13 cellular contexts compared by ENCODE assay signal in genomic region chr10:43176271-43176670, GRCh38. TPM values are rescaled to one million over a fixed set of nuclear protein-coding genes. Genes with fewer than 3 reads are reported as not detected.
DNase-seq lines count a peak whose midpoint lies in the region; ATAC-seq and TF ChIP-seq lines count a peak whose summit lies in the region.
"Had no signal": no experiment of that assay in that cellular context is flagged by ENCODE, and none has a peak within 500 bp of the region (broad histone marks: within the 10 kb centered on the region; RNA-seq: fewer than 3 reads in every experiment).

No MANE protein-coding gene starts in this region.

- H3K27ac Mint-ChIP-seq in CD4-positive, CD25-positive, alpha-beta regulatory T cell = peak overlapping the region in 2 of 3 donors; percentile 24 to 36
- H3K27ac Mint-ChIP-seq in immature natural killer cell (peak overlapping the region in 4 of 6 donors; percentile 43 to 64 (median 58)), nephron progenitor cell (peak overlapping the region; percentile 41)
- H3K27ac Mint-ChIP-seq: HFFc6 had no signal

- H3K4me1 ChIP-seq in CD4-positive, CD25-positive, alpha-beta regulatory T cell (ENCODE audit: control insufficient read depth, insufficient read depth, low read length, poor library complexity, severe bottlenecking) = peaks cover 3% of the 10 kb centered on the region
- H3K4me1 ChIP-seq in mesendoderm (ENCODE audit: control insufficient read depth, low read depth, low read length) = no peaks in the 10 kb centered on the region

- H3K4me1 Mint-ChIP-seq in CD4-positive, CD25-positive, alpha-beta regulatory T cell = peaks cover 17 to 27% (median 23%) of the 10 kb centered on the region in 4 donors
- H3K4me1 Mint-ChIP-seq in immature natural killer cell = peaks cover 27 to 55% of the 10 kb centered on the region in 2 donors
- H3K4me1 Mint-ChIP-seq in nephron progenitor cell = no peaks in the 10 kb centered on the region

- no peaks in the 10 kb centered on the region for H3K79me2 ChIP-seq in mesendoderm (ENCODE audit: control insufficient read depth, insufficient read depth, low read length)

- no peak overlapping the region for H3K4me2 ChIP-seq in mesendoderm (ENCODE audit: low read length)

- H3K4me3 Mint-ChIP-seq in CD4-positive, CD25-positive, alpha-beta regulatory T cell = no peak overlapping the region
- H3K4me3 Mint-ChIP-seq in immature natural killer cell (no peak overlapping the region), nephron progenitor cell (no peak overlapping the region)
- H3K4me3 Mint-ChIP-seq: HFFc6 had no signal

- no CpG with 5 or more reads among the region's 3 CpGs for WGBS in mesendoderm (ENCODE audit: extremely low coverage, insufficient coverage, low lambda C conversion rate)

- DNase-seq in ACHN (peak; percentile 34), immature natural killer cell (no peak), nephron progenitor cell (no peak), GM10266 (ENCODE audit: extremely low spot score) (no peak), mesendoderm (no peak), KG1 (lab: John Stamatoyannopoulos, UW) (no peak)
- DNase-seq in CD4-positive, CD25-positive, alpha-beta regulatory T cell = no peak
- DNase-seq: Calu3, DMS 273 treated with DMSO at 0.1 percent for 48 hours, HCEC 1CT, HFFc6 had no signal

- H3K18ac ChIP-seq in mesendoderm (ENCODE audit: low read length) = no peak overlapping the region

- ATAC-seq in CD4-positive, CD25-positive, alpha-beta regulatory T cell (ENCODE audit: low read depth in 2 of 2) = no peak
- ATAC-seq: GM12878, HepG2 had no signal

- H3K27ac ChIP-seq in CD4-positive, CD25-positive, alpha-beta regulatory T cell (ENCODE audit: insufficient read depth, low read length, poor library complexity, severe bottlenecking) = no peak overlapping the region
- H3K27ac ChIP-seq in mesendoderm (ENCODE audit: low read depth, low read length) = no peak overlapping the region

- H3K79me1 ChIP-seq in mesendoderm (ENCODE audit: low read length) = no peaks in the 10 kb centered on the region

- H3K27me3 ChIP-seq in CD4-positive, CD25-positive, alpha-beta regulatory T cell (ENCODE audit: control insufficient read depth, insufficient read depth, low read length) = no peaks in the 10 kb centered on the region
- no peaks in the 10 kb centered on the region for H3K27me3 ChIP-seq in mesendoderm (ENCODE audit: insufficient read depth, low read length, poor library complexity)

- peaks cover 4 to 5% of the 10 kb centered on the region in 2 experiments for H3K9me3 ChIP-seq in CD4-positive, CD25-positive, alpha-beta regulatory T cell (ENCODE audit: control insufficient read depth in 2 of 2, low read length in 2 of 2)

- H3K36me3 Mint-ChIP-seq in CD4-positive, CD25-positive, alpha-beta regulatory T cell = peaks cover 81% of the 10 kb centered on the region
- H3K36me3 Mint-ChIP-seq in immature natural killer cell = peaks cover 34 to 49% (median 38%) of the 10 kb centered on the region in 3 donors
- peaks cover 67% of the 10 kb centered on the region for H3K36me3 Mint-ChIP-seq in nephron progenitor cell (ENCODE audit: low read depth)

- no peaks in the 10 kb centered on the region for H3K27me3 Mint-ChIP-seq in CD4-positive, CD25-positive, alpha-beta regulatory T cell
- peaks cover 2 to 6% (median 4%) of the 10 kb centered on the region in 3 donors for H3K27me3 Mint-ChIP-seq in immature natural killer cell (ENCODE audit: low read depth in 3 of 3)
- no peaks in the 10 kb centered on the region for H3K27me3 Mint-ChIP-seq in nephron progenitor cell (ENCODE audit: low read depth, poor library complexity)

- H4K8ac ChIP-seq in mesendoderm (ENCODE audit: low read depth, low read length) = no peak overlapping the region

- no peak overlapping the region for H3K23ac ChIP-seq in mesendoderm (ENCODE audit: low read length)

- no peak overlapping the region for H4K5ac ChIP-seq in mesendoderm (ENCODE audit: low read length)

- no peak overlapping the region for H2BK15ac ChIP-seq in mesendoderm (replicated peaks; ENCODE audit: low read depth)

- H2BK120ac ChIP-seq in mesendoderm (ENCODE audit: low read depth, low read length) = no peak overlapping the region

- H3K9me3 Mint-ChIP-seq in CD4-positive, CD25-positive, alpha-beta regulatory T cell = peaks cover 0 to 6% (median 3%) of the 10 kb centered on the region in 7 donors
- H3K9me3 Mint-ChIP-seq in immature natural killer cell (peaks cover 0 to 12% (median 3%) of the 10 kb centered on the region in 6 donors), nephron progenitor cell (peaks cover 27% of the 10 kb centered on the region)
- H3K9me3 Mint-ChIP-seq: HFFc6 had no signal

- no peak overlapping the region for H3K4ac ChIP-seq in mesendoderm (ENCODE audit: low read depth, low read length)

- H3K56ac ChIP-seq in mesendoderm (ENCODE audit: low read length) = no peak overlapping the region

- in situ Hi-C loops in ACHN (cut with HindIII; ENCODE audit: low pct_ligation_motif_present, low pct_unique_long_range_greater_than_20kb, low sequenced_read_pairs) = no loop called here

- H3K36me3 ChIP-seq in CD4-positive, CD25-positive, alpha-beta regulatory T cell (ENCODE audit: control insufficient read depth, insufficient read depth, low read length) = peaks cover 87% of the 10 kb centered on the region
- no peaks in the 10 kb centered on the region for H3K36me3 ChIP-seq in mesendoderm (ENCODE audit: control insufficient read depth, insufficient read depth, low read length)

- H2BK5ac ChIP-seq in mesendoderm (ENCODE audit: low read length) = no peak overlapping the region

- H2AK5ac ChIP-seq in mesendoderm (ENCODE audit: low read length) = no peak overlapping the region

- no peak for TF ChIP-seq CTCF in nephron progenitor cell (IDR thresholded peaks at IDR 0.05)
- TF ChIP-seq CTCF in GM10266 (IDR thresholded peaks at IDR 0.05; ENCODE audit: control insufficient read depth, insufficient read depth, low read depth, missing control alignments) = no peak

- H3K9ac ChIP-seq in mesendoderm (ENCODE audit: low read length) = no peak overlapping the region

- no peak overlapping the region for H3K4me3 ChIP-seq in CD4-positive, CD25-positive, alpha-beta regulatory T cell (ENCODE audit: low read depth, low read length)
- H3K4me3 ChIP-seq in mesendoderm (ENCODE audit: low read length) = no peak overlapping the region
- H3K4me3 ChIP-seq: GM12878 had no signal

RNA-seq across cellular contexts. Expression of gene CSGALNACT2, which starts 38.0 kb away (rescaled TPM):
- 69.4 TPM for total RNA-seq in CD4-positive, CD25-positive, alpha-beta regulatory T cell
- polyA plus RNA-seq in CD4-positive, CD25-positive, alpha-beta regulatory T cell = 10 to 100 TPM; 17.2 to 26.3 (median 22.8) TPM
- polyA plus RNA-seq in immature natural killer cell = 10 to 100 TPM; 14.8 to 27.6 (median 17.6) TPM
- 6.1 TPM for polyA plus RNA-seq in mesendoderm (2013, experiment 1 of 2)
- polyA plus RNA-seq in mesendoderm (2013, experiment 2 of 2) = 5.9 TPM
